Comparison of ENCODE assay signal across 19 cellular contexts in the genomic region with DNA sequence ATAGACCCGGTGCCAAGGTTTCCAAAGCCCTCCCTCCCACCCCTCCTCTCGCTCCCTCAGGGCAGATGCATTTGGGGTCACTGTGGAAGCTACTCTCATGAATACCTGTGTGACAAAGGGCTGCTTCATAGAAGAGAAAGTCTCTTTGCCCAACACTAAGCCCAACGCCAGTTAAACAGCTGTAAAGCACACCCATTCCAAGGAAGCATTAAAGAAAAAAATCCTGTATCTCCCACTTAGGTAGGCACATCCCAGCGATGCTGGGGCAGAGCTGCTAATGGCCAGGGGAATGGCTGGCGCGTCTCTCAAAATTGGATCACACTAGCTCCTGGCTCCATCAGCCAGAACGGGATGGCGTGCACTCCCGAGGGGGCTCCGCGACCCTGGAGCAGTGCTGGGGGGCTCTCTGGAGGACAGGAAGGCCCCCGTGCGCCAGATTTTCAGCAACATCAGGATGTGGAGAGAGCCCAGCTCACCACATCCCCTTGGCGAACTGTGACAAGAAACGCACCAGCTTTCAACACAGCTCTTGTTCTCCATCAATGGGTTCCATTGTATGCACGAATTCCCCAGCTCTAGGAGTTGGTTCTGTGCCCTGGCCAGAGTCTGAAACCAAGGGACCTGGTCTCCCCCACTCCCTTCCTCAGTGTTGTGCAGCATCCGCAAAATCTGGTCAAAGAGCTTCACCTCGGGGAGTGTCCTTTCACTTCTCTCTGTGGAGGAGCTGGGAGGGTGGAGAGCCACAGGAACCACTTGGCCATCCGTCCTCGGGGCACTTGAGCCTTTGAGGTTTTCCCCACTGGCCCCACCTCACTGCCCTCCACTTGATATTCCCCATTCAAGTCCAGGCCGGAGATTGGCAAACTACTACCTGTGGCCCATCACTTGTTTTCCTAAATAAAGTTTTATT.
A peak's percentile ranks its signal among the peaks of the same experiment; 100 is the strongest.
DNase-seq lines count a peak whose midpoint lies in the region; ATAC-seq and TF ChIP-seq lines count a peak whose summit lies in the region.
"Had no signal": no experiment of that assay in that cellular context is flagged by ENCODE, and none has a peak within 500 bp of the region (broad histone marks: within the 10 kb centered on the region; RNA-seq: fewer than 3 reads in every experiment).

No MANE protein-coding gene starts in this region.

- H3K4me3 ChIP-seq in RWPE2 (ENCODE audit: severe bottlenecking) = no peak overlapping the region
- H3K4me3 ChIP-seq: GM12878, GM23248 had no signal

- H3K4me1 ChIP-seq in RWPE2 (ENCODE audit: insufficient read depth, poor library complexity, severe bottlenecking) = no peaks in the 10 kb centered on the region

- peaks cover 7% of the 10 kb centered on the region for H3K27me3 Mint-ChIP-seq in activated T-cell treated with anti-CD3 and anti-CD28 coated beads, Interleukin-2, amount 50 U/mL, for 24 hours
- H3K27me3 Mint-ChIP-seq: B cell had no signal

- H3K36me3 Mint-ChIP-seq in activated T-cell treated with anti-CD3 and anti-CD28 coated beads, Interleukin-2, amount 50 U/mL, for 24 hours (ENCODE audit: low read depth) = no peaks in the 10 kb centered on the region
- H3K36me3 Mint-ChIP-seq: CD8-positive, alpha-beta T cell had no signal

- no peaks in the 10 kb centered on the region for H3K27me3 ChIP-seq in RWPE2 (ENCODE audit: insufficient read depth, poor library complexity, severe bottlenecking)

- H3K9me3 ChIP-seq in RWPE2 (ENCODE audit: severe bottlenecking) = no peaks in the 10 kb centered on the region

- ATAC-seq in RWPE2 (ENCODE audit: low read depth) (no peak), sciatic nerve (peak; percentile 61)
- ATAC-seq: CD8-positive, alpha-beta T cell; GM12878 had no signal

- in situ Hi-C loops in G401 (cut with HindIII; ENCODE audit: low sequenced_read_pairs) = no loop called here

- no peaks in the 10 kb centered on the region for H3K36me3 ChIP-seq in RWPE2 (ENCODE audit: low read depth)

- intact Hi-C loops in head of caudate nucleus (cut with DNase I) = no loop called here
- intact Hi-C loops in sciatic nerve (cut with DNase I) = no loop called here

- H3K4me1 Mint-ChIP-seq in activated T-cell treated with anti-CD3 and anti-CD28 coated beads, Interleukin-2, amount 50 U/mL, for 24 hours (ENCODE audit: low read depth) = no peaks in the 10 kb centered on the region
- H3K4me1 Mint-ChIP-seq: B cell had no signal

- TF ChIP-seq CTCF in RWPE2 (IDR thresholded peaks at IDR 0.05; ENCODE audit: poor library complexity, severe bottlenecking) = no peak

- no peak overlapping the region for H3K4me3 Mint-ChIP-seq in activated T-cell treated with anti-CD3 and anti-CD28 coated beads, Interleukin-2, amount 50 U/mL, for 24 hours
- H3K4me3 Mint-ChIP-seq: B cell; CD8-positive, alpha-beta T cell had no signal

- H3K9me3 Mint-ChIP-seq in activated T-cell treated with anti-CD3 and anti-CD28 coated beads, Interleukin-2, amount 50 U/mL, for 24 hours = no peaks in the 10 kb centered on the region
- H3K9me3 Mint-ChIP-seq: CD8-positive, alpha-beta T cell had no signal

- no peak overlapping the region for H3K27ac Mint-ChIP-seq in activated T-cell treated with anti-CD3 and anti-CD28 coated beads, Interleukin-2, amount 50 U/mL, for 24 hours
- H3K27ac Mint-ChIP-seq: B cell; CD8-positive, alpha-beta T cell had no signal

- no peak overlapping the region for H3K27ac ChIP-seq in RWPE2 (ENCODE audit: poor library complexity, severe bottlenecking)
- H3K27ac ChIP-seq: GM23248 had no signal

- peak; percentile 96 for DNase-seq in COLO829 (ENCODE audit: low spot score)
- peak; percentile 60 for DNase-seq in RWPE2 (ENCODE audit: low spot score)
- peak in 25 of 42 donors; percentile 7 to 70 (median 29) for DNase-seq in head of caudate nucleus
- DNase-seq in sciatic nerve (ENCODE audit: low spot score) = no peak
- DNase-seq in G401 (ENCODE audit: low spot score) = no peak
- DNase-seq in activated T-cell treated with anti-CD3 and anti-CD28 coated beads, Interleukin-2, amount 50 U/mL, for 24 hours = no peak
- no peak for DNase-seq in SKM-1 treated with dmso at 0.1 percent for 144 hours (lab: John Stamatoyannopoulos, UW; ENCODE audit: unreplicated experiment)
- DNase-seq: CD8-positive, alpha-beta T cell; DND-41; GDM1; GM23248; KG1; NCI-H1048; NCI-H146; NCI-H2081; NCI-H748 treated with DMSO at 0.1 percent for 48 hours; OCI-M1 had no signal

Comparison
In these comparisons a context has a peak if more than half of its experiments do, and no peak if none do; other contexts are left out.
1. DNase-seq: peak in COLO829 (single experiment), RWPE2 (single experiment) and head of caudate nucleus (25 of 42); none in sciatic nerve (single experiment), G401 (single experiment), activated T-cell treated with anti-CD3 and anti-CD28 coated beads, Interleukin-2, amount 50 U/mL, for 24 hours (single experiment) and SKM-1 treated with dmso at 0.1 percent for 144 hours (single experiment).